31 cellular contexts compared by ENCODE assay signal in genomic region chr1:206131037-206131436, GRCh38. TPM values are rescaled to one million over a fixed set of nuclear protein-coding genes. Genes with fewer than 3 reads are reported as not detected.
"Had no signal": no experiment of that assay in that cellular context is flagged by ENCODE, and none has a peak within 500 bp of the region (broad histone marks: within the 10 kb centered on the region; RNA-seq: fewer than 3 reads in every experiment).

No MANE protein-coding gene starts in this region.

- H3K27me3 ChIP-seq: breast epithelium had no signal

- H3K4me1 ChIP-seq: breast epithelium had no signal

- H3K9me3 ChIP-seq: breast epithelium had no signal

- H3K27ac ChIP-seq: breast epithelium, KMS-11, SK-N-MC, VCaP had no signal

- ATAC-seq: activated CD4-positive, alpha-beta T cell treated with anti-CD3 and anti-CD28 coated beads for 36 hours; PC-3; T-cell had no signal

- H3K36me3 ChIP-seq: breast epithelium had no signal

- DNase-seq: activated CD4-positive, alpha-beta memory T cell treated with anti-CD3 and anti-CD28 coated beads, Interleukin-2, amount 10 ng/mL, durations not matched to agents 7 days and 5 days; activated CD4-positive, alpha-beta T cell treated with anti-CD3 and anti-CD28 coated beads for 36 hours; activated CD4-positive, alpha-beta T cell treated with anti-CD3 and anti-CD28 coated beads, Interleukin-2, amount 50 U/mL, for 1 hour; activated CD8-positive, alpha-beta memory T cell treated with anti-CD3 and anti-CD28 coated beads, Interleukin-2, amount 50 U/mL, for 4 hours; activated effector memory CD4-positive, alpha-beta T cell treated with Interleukin-2 at 50 U/mL for 16 hours; activated naive CD4-positive, alpha-beta T cell; activated T-cell treated with anti-CD3 and anti-CD28 coated beads, Interleukin-2, amount 50 U/mL, for 24 hours; aorta; central memory CD4-positive, alpha-beta T cell; MV-4-11; NCI-H1092 treated with DMSO at 0.1 percent for 48 hours; NCI-H1417 treated with DMSO at 0.1 percent for 48 hours; NCI-H1694; NCI-H2029; NCI-H2107; NCI-H2171 treated with DMSO at 0.1 percent for 48 hours; NCI-H226; NCI-H526; NCI-H774; PC-3; T-cell; T-helper 2 cell; T1000 had no signal

- H3K4me3 ChIP-seq: breast epithelium, SK-N-MC had no signal

RNA-seq across cellular contexts. Expression of gene AVPR1B, which starts 13.8 kb away (rescaled TPM):
- total RNA-seq: activated CD4-positive, alpha-beta memory T cell treated with anti-CD3 and anti-CD28 coated beads, Interleukin-2, amount 10 ng/mL, durations not matched to agents 7 days and 5 days; activated CD4-positive, alpha-beta T cell treated with anti-CD3 and anti-CD28 coated beads for 36 hours; activated CD8-positive, alpha-beta memory T cell treated with anti-CD3 and anti-CD28 coated beads for 36 hours; activated T-helper 1 cell treated with anti-CD3 and anti-CD28 coated beads, Interleukin-12 subunit alpha, Interleukin-12 subunit beta, Interleukin-2, Interleukin-4 antibody, amounts not matched to agents 30 ng/mL and 10 ng/mL and 1 ng/mL, durations not matched to agents 14 hours and 24 hours and 36 hours; aorta; breast epithelium; MCF 10A; NCI-H460 had no signal
- polyA plus RNA-seq: aorta had no signal
